10 cellular contexts compared by ENCODE assay signal in genomic region chr3:191376742-191377141, GRCh38. TPM values are rescaled to one million over a fixed set of nuclear protein-coding genes. Genes with fewer than 3 reads are reported as not detected.
A peak's percentile ranks its signal among the peaks of the same experiment; 100 is the strongest.
DNase-seq lines count a peak whose midpoint lies in the region; ATAC-seq, FAIRE-seq and TF ChIP-seq lines count a peak whose summit lies in the region.
"Had no signal": no experiment of that assay in that cellular context is flagged by ENCODE, and none has a peak within 500 bp of the region (broad histone marks: within the 10 kb centered on the region; RNA-seq: fewer than 3 reads in every experiment).

No MANE protein-coding gene starts in this region.

- ATAC-seq in GM18868 (IDR thresholded peaks at IDR 0.05; ENCODE audit: unreplicated experiment) (no peak), HG03045 (IDR thresholded peaks at IDR 0.05; ENCODE audit: unreplicated experiment) (no peak), HG03039 (IDR thresholded peaks at IDR 0.05; ENCODE audit: unreplicated experiment) (no peak)

- H3K4me3 ChIP-seq in adrenal gland (no peak overlapping the region), skeletal muscle cell (ENCODE audit: low read depth, low read length) (no peak overlapping the region)

- no peaks in the 10 kb centered on the region for H3K27me3 ChIP-seq in adrenal gland

- FAIRE-seq in GM19239 (lab: Jason Lieb, UNC): peak; percentile 21

- intact Hi-C loops in adrenal gland (cut with DNase I): no loop called here

- DNase-seq in GM19239 (ENCODE audit: insufficient read length, low spot score): no peak
- peak in 3 of 7 donors; percentile 18 to 47 (median 20) for DNase-seq in adrenal gland
- DNase-seq in glomerular endothelial cell (ENCODE audit: extremely low read depth, low read depth, low spot score): peak; percentile 74
- peak; percentile 57 for DNase-seq in skeletal muscle cell (ENCODE audit: low read depth)
- DNase-seq in HT-29 (ENCODE audit: low spot score): no peak
- DNase-seq: activated effector memory CD4-positive, alpha-beta T cell treated with anti-CD3 and anti-CD28 coated beads, Interleukin-2, amount 50 U/mL, for 16 hours; NCI-H1417 had no signal

- 37 to 44% (median 39%) methylated on average over 6 of the region's 6 CpGs for WGBS in adrenal gland, 4 donors

- H3K4me1 ChIP-seq in adrenal gland (replicated peaks in 1 of 2): peaks cover 30 to 49% of the 10 kb centered on the region in 2 donors

- H3K9me3 ChIP-seq in adrenal gland (replicated peaks in 1 of 3): no peaks in the 10 kb centered on the region

- peaks cover 0 to 29% of the 10 kb centered on the region in 2 donors for H3K36me3 ChIP-seq in adrenal gland (replicated peaks in 1 of 2)

- H3K27ac ChIP-seq in adrenal gland: peak overlapping the region in 3 of 5 donors; percentile 65 to 71 (median 68)

- peak in 1 of 2 donors; percentile 8 for TF ChIP-seq POLR2A in adrenal gland (IDR thresholded peaks at IDR 0.05)

- TF ChIP-seq CTCF in adrenal gland (IDR thresholded peaks at IDR 0.05): no peak

RNA-seq across cellular contexts. Expression of gene UTS2B, which starts 46.4 kb away (rescaled TPM):
- total RNA-seq in adrenal gland: under 1 TPM in 4 of 8 donors, not detected in 4; 0.32 to 0.69 (median 0.55) TPM
- under 1 TPM in 2 of 3 donors, not detected in 1; 0.07 to 0.16 TPM for polyA plus RNA-seq in adrenal gland
- total RNA-seq in glomerular endothelial cell: 0.29 and 1.1 TPM in 2 replicates
- total RNA-seq in HT-29 (2014; rRNA removed; shearing (Covaris generic)): 0.08 and 0.64 TPM in 2 replicates

RNA-seq across cellular contexts. Expression of gene CCDC50, which starts 47.5 kb away (rescaled TPM):
- total RNA-seq in adrenal gland (10 to 100 TPM; 52.2 to 92.1 (median 71.6) TPM), glomerular endothelial cell (133 and 144 TPM in 2 replicates)
- 10 to 100 TPM; 18.3 to 47.2 (median 19.6) TPM for polyA plus RNA-seq in adrenal gland
- 27.9 and 42.2 TPM in 2 replicates for total RNA-seq in HT-29 (2014; rRNA removed; shearing (Covaris generic))

Comparison
In these comparisons a context has a peak if more than half of its experiments do, and no peak if none do; other contexts are left out.
1. DNase-seq: peak in glomerular endothelial cell (single experiment) and skeletal muscle cell (single experiment); none in GM19239 (single experiment) and HT-29 (single experiment).